8 cellular contexts compared by ENCODE assay signal in genomic region chr10:68988530-68989316, GRCh38. TPM values are rescaled to one million over a fixed set of nuclear protein-coding genes. Genes with fewer than 3 reads are reported as not detected.
DNase-seq lines count a peak whose midpoint lies in the region; ATAC-seq, FAIRE-seq and TF ChIP-seq lines count a peak whose summit lies in the region.

TSS of gene KIFBP (plus strand) at chr10:68988803. CDS start at chr10:68988833, 30 bp downstream.

- H3K27me3 ChIP-seq in NT2/D1 (ENCODE audit: insufficient read depth, insufficient read length) (no peaks in the 10 kb centered on the region), endodermal cell (ENCODE audit: control insufficient read depth, insufficient read depth, low read length, poor library complexity, severe bottlenecking) (no peaks in the 10 kb centered on the region), mesendoderm (ENCODE audit: insufficient read depth, low read length, poor library complexity) (no peaks in the 10 kb centered on the region)

- ATAC-seq in GM21367 (IDR thresholded peaks at IDR 0.05; ENCODE audit: unreplicated experiment) = peak; percentile 77

- H3K4me1 ChIP-seq in NT2/D1 (ENCODE audit: insufficient read depth, insufficient read length) (no peaks in the 10 kb centered on the region), endodermal cell (ENCODE audit: control insufficient read depth, insufficient read depth, low read length) (peaks cover 2% of the 10 kb centered on the region), mesendoderm (ENCODE audit: control insufficient read depth, low read depth, low read length) (no peaks in the 10 kb centered on the region)

- H3K4me1 Mint-ChIP-seq in endodermal cell = peaks cover 22% of the 10 kb centered on the region

- peak within 1 kb of the TSS; percentile 25 for H2BK5ac ChIP-seq in mesendoderm (ENCODE audit: low read length)

- H3K27ac Mint-ChIP-seq in endodermal cell = peak within 1 kb of the TSS; percentile 96

- H3K9me3 Mint-ChIP-seq in endodermal cell = no peaks in the 10 kb centered on the region

- H3K36me3 Mint-ChIP-seq in endodermal cell (ENCODE audit: low read depth) = peaks cover 18% of the 10 kb centered on the region

- TF ChIP-seq CTCF in endodermal cell (conservative IDR thresholded peaks at IDR 0.05) = peak; percentile 69

- in situ Hi-C loops in Caki2 (cut with HindIII; ENCODE audit: low pct_unique_long_range_greater_than_20kb, low sequenced_read_pairs) = no loop called here

- H3K36me3 ChIP-seq in NT2/D1 (ENCODE audit: insufficient read depth, insufficient read length, low read length) = peaks cover 50% of the 10 kb centered on the region
- H3K36me3 ChIP-seq in endodermal cell (ENCODE audit: control insufficient read depth, insufficient read depth, low read length) = peaks cover 34% of the 10 kb centered on the region
- peaks cover 2% of the 10 kb centered on the region for H3K36me3 ChIP-seq in mesendoderm (ENCODE audit: control insufficient read depth, insufficient read depth, low read length)

- H3K9me3 ChIP-seq in NT2/D1 (ENCODE audit: insufficient read depth, low read length) = no peaks in the 10 kb centered on the region
- no peaks in the 10 kb centered on the region for H3K9me3 ChIP-seq in endodermal cell (ENCODE audit: control insufficient read depth, low read length)

- WGBS in endodermal cell (ENCODE audit: insufficient coverage in 1 of 2, insufficient read length in 1 of 2), 2 experiments = 0 to 1% methylated on average over 28 to 62 of the region's 62 CpGs
- WGBS in mesendoderm (ENCODE audit: extremely low coverage, insufficient coverage, low lambda C conversion rate) = no CpG with 5 or more reads among the region's 62 CpGs

- H3K4ac ChIP-seq in mesendoderm (ENCODE audit: low read depth, low read length) = peak within 1 kb of the TSS; percentile 58

- H2BK15ac ChIP-seq in mesendoderm (replicated peaks; ENCODE audit: low read depth) = no peak within 1 kb of the TSS

- FAIRE-seq in HTR-8/SVneo (lab: Jason Lieb, UNC) = peak; percentile 89

- H3K4me3 ChIP-seq in NT2/D1 (ENCODE audit: insufficient read length, low read depth) (peak within 1 kb of the TSS; percentile 85), endodermal cell (ENCODE audit: low read length) (peak within 1 kb of the TSS; percentile 98), mesendoderm (ENCODE audit: low read length) (peak within 1 kb of the TSS; percentile 95)

- H3K9ac ChIP-seq in NT2/D1 (ENCODE audit: insufficient read length, low read depth) (peak within 1 kb of the TSS; percentile 96), endodermal cell (ENCODE audit: extremely low read depth, low read length, poor library complexity, severe bottlenecking) (peak within 1 kb of the TSS; percentile 85), mesendoderm (ENCODE audit: low read length) (peak within 1 kb of the TSS; percentile 96)

- H3K79me2 ChIP-seq in mesendoderm (ENCODE audit: control insufficient read depth, insufficient read depth, low read length) = peaks cover 40% of the 10 kb centered on the region

- H2BK120ac ChIP-seq in mesendoderm (ENCODE audit: low read depth, low read length) = no peak within 1 kb of the TSS

- H3K79me1 ChIP-seq in mesendoderm (ENCODE audit: low read length) = peaks cover 12% of the 10 kb centered on the region

- H3K18ac ChIP-seq in mesendoderm (ENCODE audit: low read length) = peak within 1 kb of the TSS; percentile 35

- peak within 1 kb of the TSS; percentile 87 for H3K4me3 Mint-ChIP-seq in endodermal cell

- peak within 1 kb of the TSS; percentile 98 for H3K56ac ChIP-seq in mesendoderm (ENCODE audit: low read length)

- H3K27ac ChIP-seq in endodermal cell (ENCODE audit: low read depth, low read length) (peak within 1 kb of the TSS; percentile 36), mesendoderm (ENCODE audit: low read depth, low read length) (peak within 1 kb of the TSS; percentile 65)

- DNase-seq in Caki2 (ENCODE audit: low read depth) = peak; percentile 96
- peak; percentile 98 for DNase-seq in HTR-8/SVneo (ENCODE audit: insufficient read length, low spot score)
- DNase-seq in NT2/D1 (ENCODE audit: low read depth, low spot score) = peak; percentile 94
- DNase-seq in activated CD8-positive, alpha-beta memory T cell treated with anti-CD3 and anti-CD28 coated beads, Interleukin-2, amount 50 U/mL, for 1 hour (ENCODE audit: extremely low read depth) = peak; percentile 73
- peak; percentile 98 for DNase-seq in endodermal cell
- peak; percentile 99 for DNase-seq in mesendoderm
- peak; percentile 44 for DNase-seq in stimulated activated CD8-positive, alpha-beta memory T cell treated with anti-CD3 and anti-CD28 coated beads, Interleukin-15, amount 100 ng/mL, for 1 hour (ENCODE audit: low read depth)

- H3K4me2 ChIP-seq in mesendoderm (ENCODE audit: low read length) = peak within 1 kb of the TSS; percentile 64

- peak within 1 kb of the TSS; percentile 31 for H3K23ac ChIP-seq in mesendoderm (ENCODE audit: low read length)

- no peak within 1 kb of the TSS for H4K5ac ChIP-seq in mesendoderm (ENCODE audit: low read length)

- no peak within 1 kb of the TSS for H2AK5ac ChIP-seq in mesendoderm (ENCODE audit: low read length)

- H3K27me3 Mint-ChIP-seq in endodermal cell (ENCODE audit: insufficient read depth) = no peaks in the 10 kb centered on the region

- no peak within 1 kb of the TSS for H4K8ac ChIP-seq in mesendoderm (ENCODE audit: low read depth, low read length)

RNA-seq across cellular contexts. Expression of gene KIFBP, which starts in this region (rescaled TPM):
- 37.3 and 41.5 TPM in 2 replicates for total RNA-seq in Caki2 (2014; rRNA removed; shearing (Covaris generic); ENCODE audit: low replicate concordance)
- 10 to 100 TPM; 36.4 to 36.8 TPM for total RNA-seq in endodermal cell
- polyA plus RNA-seq in endodermal cell (2013, experiment 1 of 2) = 31.8 TPM
- polyA plus RNA-seq in endodermal cell (2013, experiment 2 of 2) = 34.2 TPM
- 32.5 TPM for polyA plus RNA-seq in mesendoderm (2013, experiment 1 of 2)
- polyA plus RNA-seq in mesendoderm (2013, experiment 2 of 2) = 33.2 TPM

Comparison
In these comparisons a context has a peak if more than half of its experiments do, and no peak if none do; other contexts are left out.
1. Peak in every context shown above with its lines: DNase-seq, ATAC-seq, H3K4me3 ChIP-seq and H3K27ac ChIP-seq.
2. DNase-seq: peak in every context shown above with its lines; median percentile 99 in mesendoderm; 98 in HTR-8/SVneo; 98 in endodermal cell; 96 in Caki2; 94 in NT2/D1; 73 in activated CD8-positive, alpha-beta memory T cell treated with anti-CD3 and anti-CD28 coated beads, Interleukin-2, amount 50 U/mL, for 1 hour; 44 in stimulated activated CD8-positive, alpha-beta memory T cell treated with anti-CD3 and anti-CD28 coated beads, Interleukin-15, amount 100 ng/mL, for 1 hour.